33 cellular contexts compared by ENCODE assay signal in the genomic region with DNA sequence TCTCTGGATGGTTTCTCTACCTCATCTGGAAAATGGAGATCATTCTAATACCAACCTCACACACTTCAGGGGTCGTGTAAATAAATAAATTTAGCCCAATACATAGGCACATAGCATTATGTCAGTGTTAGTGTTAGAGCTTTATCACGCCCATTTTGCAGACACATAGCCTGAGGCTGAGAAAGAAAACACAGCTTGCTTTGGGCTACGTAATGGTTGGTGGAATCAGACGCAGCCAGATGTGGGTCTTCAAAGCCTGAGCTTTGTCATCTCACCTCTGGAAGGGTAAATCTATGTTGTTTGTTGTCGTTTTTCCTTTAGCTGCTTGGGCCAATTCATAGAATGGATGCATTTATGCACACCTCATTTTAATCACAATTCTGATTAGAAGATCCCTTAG.
DNase-seq lines count a peak whose midpoint lies in the region; ATAC-seq, FAIRE-seq and TF ChIP-seq lines count a peak whose summit lies in the region.
"Had no signal": no experiment of that assay in that cellular context is flagged by ENCODE, and none has a peak within 500 bp of the region (broad histone marks: within the 10 kb centered on the region; RNA-seq: fewer than 3 reads in every experiment).

No MANE protein-coding gene starts in this region.

- H3K9ac ChIP-seq in HepG2 (ENCODE audit: insufficient read depth, low read depth, low read length) (no peak overlapping the region), K562 (ENCODE audit: insufficient read depth in 1 of 2, low read depth in 2 of 2, low read length in 2 of 2) (no peak overlapping the region)
- H3K9ac ChIP-seq: BLaER1; BLaER1 treated with 17β-estradiol and CSF1 and Interleukin-3, amounts not matched to agents 10 nM and 100 nM had no signal

- peaks cover 5% of the 10 kb centered on the region for H3K27me3 Mint-ChIP-seq in endothelial cell (ENCODE audit: unreplicated experiment)

- H3K4me2 ChIP-seq in HepG2 (ENCODE audit: low read depth, low read length): no peak overlapping the region
- H3K4me2 ChIP-seq in A549: no peak overlapping the region
- H3K4me2 ChIP-seq in K562 (ENCODE audit: insufficient read depth, low read length): no peak overlapping the region
- H3K4me2 ChIP-seq: BLaER1; BLaER1 treated with 17β-estradiol and CSF1 and Interleukin-3, amounts not matched to agents 10 nM and 100 nM had no signal

- H3K27me3 ChIP-seq in HepG2 (ENCODE audit: control insufficient read depth in 1 of 2, insufficient read depth in 2 of 2, low read length in 2 of 2) (no peaks in the 10 kb centered on the region), right lobe of liver (no peaks in the 10 kb centered on the region), K562 (ENCODE audit: control insufficient read depth in 2 of 2, insufficient read depth in 2 of 2, low read length in 2 of 2) (no peaks in the 10 kb centered on the region)
- H3K27me3 ChIP-seq: BE2C; BLaER1; BLaER1 treated with 17β-estradiol and CSF1 and Interleukin-3, amounts not matched to agents 10 nM and 100 nM had no signal

- H4K20me1 ChIP-seq in HepG2 (ENCODE audit: insufficient read depth, low read length): no peaks in the 10 kb centered on the region
- H4K20me1 ChIP-seq in K562 (replicated peaks; ENCODE audit: control insufficient read depth, insufficient read depth, low read length): no peaks in the 10 kb centered on the region
- H4K20me1 ChIP-seq: BLaER1; BLaER1 treated with 17β-estradiol and CSF1 and Interleukin-3, amounts not matched to agents 10 nM and 100 nM had no signal

- no peak for TF ChIP-seq EP300 in HepG2 (IDR thresholded peaks at IDR 0.05; ENCODE audit: low read depth in 2 of 2, low read length in 2 of 2)
- TF ChIP-seq EP300 in HepG2 (CRISPR knock-in tag; IDR thresholded peaks at IDR 0.05; ENCODE audit: borderline replicate concordance): no peak
- no peak for TF ChIP-seq EP300 in A549 (IDR thresholded peaks at IDR 0.05)
- TF ChIP-seq EP300 in K562 (IDR thresholded peaks at IDR 0.05; ENCODE audit: low read length): no peak

- POLR2A ChIA-PET in HepG2 (lab: Yijun Ruan, JAX): interaction anchor here (1.4 kb wide), 1 partner anchor 10 kb away, joined by 3 read pairs; no protein-coding TSS in a partner anchor
- POLR2A ChIA-PET in A549 (lab: Yijun Ruan, JAX): no interaction called here
- POLR2A ChIA-PET in K562 (lab: Yijun Ruan, JAX): interaction anchor here (1.5 kb wide), 1 partner anchor 14 kb away, joined by 6 read pairs; no protein-coding TSS in a partner anchor

- no peaks in the 10 kb centered on the region for H3K4me1 Mint-ChIP-seq in endothelial cell (ENCODE audit: unreplicated experiment)
- H3K4me1 Mint-ChIP-seq: B cell; CD14-positive monocyte; CD4-positive, alpha-beta memory T cell; CD4-positive, CD25-positive, alpha-beta regulatory T cell; CD8-positive, alpha-beta memory T cell had no signal

- intact Hi-C loops in HepG2 (cut with micrococcal nuclease; ENCODE audit: unreplicated experiment) (no loop called here), right lobe of liver (cut with DNase I) (no loop called here), K562 (cut with micrococcal nuclease) (no loop called here)

- in situ Hi-C loops in HepG2 (cut with HindIII; ENCODE audit: extremely low pct_ligation_motif_present, low pct_unique_long_range_greater_than_20kb) (no loop called here), K562 (cut with MboI) (no loop called here)

- H2AFZ ChIP-seq in HepG2 (ENCODE audit: low read length): no peak overlapping the region
- H2AFZ ChIP-seq in K562 (ENCODE audit: low read depth, low read length): no peak overlapping the region

- TF ChIP-seq CTCF in HepG2 (CRISPR knock-in tag; IDR thresholded peaks at IDR 0.05) (no peak), right lobe of liver (IDR thresholded peaks at IDR 0.05) (no peak), A549 (IDR thresholded peaks at IDR 0.05) (no peak), K562 (IDR thresholded peaks at IDR 0.05 in 2 of 3, conservative IDR thresholded peaks at IDR 0.05 in 1 of 3; ENCODE audit: insufficient read depth in 2 of 3, low read depth in 1 of 3, low read length in 3 of 3) (no peak), endothelial cell (IDR thresholded peaks at IDR 0.05; ENCODE audit: unreplicated experiment) (no peak)

- no peak overlapping the region for H3K4me3 ChIP-seq in HepG2 (replicated peaks in 1 of 3; ENCODE audit: insufficient read depth in 1 of 3, low read depth in 2 of 3, low read length in 3 of 3)
- H3K4me3 ChIP-seq in right lobe of liver: no peak overlapping the region
- H3K4me3 ChIP-seq in A549: no peak overlapping the region
- H3K4me3 ChIP-seq in K562: no peak overlapping the region
- H3K4me3 ChIP-seq: BLaER1; BLaER1 treated with 17β-estradiol and CSF1 and Interleukin-3, amounts not matched to agents 10 nM and 100 nM had no signal

- TF ChIP-seq POLR2A in HepG2 (IDR thresholded peaks at IDR 0.05; ENCODE audit: insufficient read depth in 1 of 2, low read depth in 2 of 2, low read length in 2 of 2): no peak
- no peak for TF ChIP-seq POLR2A in right lobe of liver (IDR thresholded peaks at IDR 0.05)
- no peak for TF ChIP-seq POLR2A in A549 (IDR thresholded peaks at IDR 0.05; ENCODE audit: low read length)
- TF ChIP-seq POLR2A in K562 (conservative IDR thresholded peaks at IDR 0.05): no peak

- no peak overlapping the region for H3K4me3 Mint-ChIP-seq in endothelial cell (ENCODE audit: unreplicated experiment)
- H3K4me3 Mint-ChIP-seq: B cell; CD14-positive monocyte; CD4-positive, alpha-beta T cell; CD4-positive, CD25-positive, alpha-beta regulatory T cell; CD8-positive, alpha-beta T cell had no signal

- H3K36me3 Mint-ChIP-seq in endothelial cell (ENCODE audit: low read depth, unreplicated experiment): no peaks in the 10 kb centered on the region
- H3K36me3 Mint-ChIP-seq: CD14-positive monocyte; CD4-positive, alpha-beta memory T cell; CD4-positive, CD25-positive, alpha-beta regulatory T cell; CD8-positive, alpha-beta memory T cell; CD8-positive, alpha-beta T cell had no signal

- no peaks in the 10 kb centered on the region for H3K79me2 ChIP-seq in HepG2 (ENCODE audit: insufficient read depth, low read length)
- peaks cover 10% of the 10 kb centered on the region; the same call in 2 of the 3 replicates for H3K79me2 ChIP-seq in K562 (ENCODE audit: control insufficient read depth, insufficient read depth, low read length)

- H3K27ac Mint-ChIP-seq in endothelial cell (ENCODE audit: unreplicated experiment): no peak overlapping the region
- H3K27ac Mint-ChIP-seq: B cell; CD14-positive monocyte; CD4-positive, alpha-beta memory T cell; CD4-positive, alpha-beta T cell; CD4-positive, CD25-positive, alpha-beta regulatory T cell; CD8-positive, alpha-beta memory T cell; CD8-positive, alpha-beta T cell had no signal

- WGBS in HepG2 (ENCODE audit: low lambda C conversion rate): 72% methylated on average over 5 of the region's 5 CpGs
- 56% methylated on average over 5 of the region's 5 CpGs for WGBS in right lobe of liver (ENCODE audit: insufficient coverage, low coverage, low lambda C conversion rate, missing lambda C conversion rate)
- 49% methylated on average over 5 of the region's 5 CpGs for WGBS in A549 (ENCODE audit: missing lambda C conversion rate)
- WGBS in K562 (ENCODE audit: insufficient coverage, low coverage, missing lambda C conversion rate): 50% methylated on average over 5 of the region's 5 CpGs

- CTCF ChIA-PET in HepG2 (lab: Yijun Ruan, JAX; ENCODE audit: low intra/inter-chr PET ratio, low total read pairs) (no interaction called here), A549 (lab: Yijun Ruan, JAX) (interaction anchor here (0.6 to 1.2 kb wide), 2 partner anchors 64 to 312 kb away, joined by 3 to 4 read pairs; no protein-coding TSS in a partner anchor), K562 (lab: Yijun Ruan, JAX; ENCODE audit: low intra/inter-chr PET ratio) (no interaction called here)

- no peak for DNase-seq in HepG2 (ENCODE audit: low spot score)
- DNase-seq in right lobe of liver: no peak
- DNase-seq in A549 (ENCODE audit: low read depth in 1 of 2, low spot score in 1 of 2): no peak
- no peak for DNase-seq in K562 (ENCODE audit: extremely low read depth in 1 of 4, low spot score in 3 of 4)
- no peak for DNase-seq in NCI-H526 treated with DMSO at 0.1 percent for 48 hours (lab: John Stamatoyannopoulos, UW)
- DNase-seq in endothelial cell (ENCODE audit: low spot score): no peak
- DNase-seq: 8988T; ACHN; AML-193; BE2C; C1 segment of cervical spinal cord; Caco-2; Calu3; CD4-positive, alpha-beta memory T cell; CD4-positive, alpha-beta T cell; CD4-positive, CD25-positive, alpha-beta regulatory T cell; CD8-positive, alpha-beta memory T cell; CD8-positive, alpha-beta T cell; COR-L47; DMS 273 treated with DMSO at 0.1 percent for 48 hours; DMS153; DMS53; DMS79; DMS79 treated with DMSO at 0.1 percent for 48 hours; DND-41; EL had no signal

- no peaks in the 10 kb centered on the region for H3K9me1 ChIP-seq in K562 (ENCODE audit: control insufficient read depth, insufficient read depth, low read length)

- ATAC-seq in HepG2 (no peak), right lobe of liver (no peak), A549 (no peak), K562 (no peak)
- ATAC-seq: CD8-positive, alpha-beta T cell had no signal

- H3K27ac ChIP-seq in HepG2 (ENCODE audit: extremely low read length, insufficient read depth, low read length) (no peak overlapping the region), right lobe of liver (no peak overlapping the region), A549 (no peak overlapping the region), K562 (ENCODE audit: extremely low read depth, low read depth, low read length) (no peak overlapping the region)
- H3K27ac ChIP-seq: BLaER1; BLaER1 treated with 17β-estradiol and CSF1 and Interleukin-3, amounts not matched to agents 10 nM and 100 nM; C4-2B had no signal

- no peaks in the 10 kb centered on the region for H3K9me3 ChIP-seq in HepG2 (ENCODE audit: low read length)
- H3K9me3 ChIP-seq in right lobe of liver: no peaks in the 10 kb centered on the region
- H3K9me3 ChIP-seq in A549: no peaks in the 10 kb centered on the region
- H3K9me3 ChIP-seq in K562 (replicated peaks; ENCODE audit: control insufficient read depth, insufficient read depth, low read depth, low read length): no peaks in the 10 kb centered on the region
- H3K9me3 ChIP-seq: BE2C; BLaER1; BLaER1 treated with 17β-estradiol and CSF1 and Interleukin-3, amounts not matched to agents 10 nM and 100 nM; Caco-2 had no signal

- BruUV-seq in HepG2 (replicated peaks; lab: Mats Ljungman, UMichigan) (no TSS peak), K562 (replicated peaks; lab: Mats Ljungman, UMichigan) (no TSS peak)

- no peaks in the 10 kb centered on the region for H3K36me3 ChIP-seq in HepG2 (replicated peaks in 1 of 2; ENCODE audit: control insufficient read depth in 1 of 2, insufficient read depth in 2 of 2, low read length in 2 of 2)
- no peaks in the 10 kb centered on the region for H3K36me3 ChIP-seq in right lobe of liver
- no peaks in the 10 kb centered on the region for H3K36me3 ChIP-seq in K562 (ENCODE audit: control insufficient read depth, insufficient read depth, low read length)
- H3K36me3 ChIP-seq: BE2C; BLaER1; BLaER1 treated with 17β-estradiol and CSF1 and Interleukin-3, amounts not matched to agents 10 nM and 100 nM had no signal

- FAIRE-seq in HepG2 (lab: Jason Lieb, UNC) (no peak), A549 (lab: Jason Lieb, UNC) (no peak), K562 (lab: Jason Lieb, UNC) (no peak)
- FAIRE-seq: A204.1, D721Med had no signal

- H3K4me1 ChIP-seq in HepG2 (ENCODE audit: insufficient read depth, low read length): peaks cover 53% of the 10 kb centered on the region
- H3K4me1 ChIP-seq in right lobe of liver: peaks cover 0 to 6% (median 0%) of the 10 kb centered on the region in 4 donors
- H3K4me1 ChIP-seq in A549: peaks cover 7% of the 10 kb centered on the region; the same call in 2 of the 3 replicates
- peaks cover 4 to 5% of the 10 kb centered on the region in 2 experiments; a peak in 3 of 5 replicates for H3K4me1 ChIP-seq in K562 (replicated peaks in 1 of 2; ENCODE audit: control insufficient read depth in 2 of 2, insufficient read depth in 2 of 2, low read length in 2 of 2)
- H3K4me1 ChIP-seq: BE2C had no signal

- no peaks in the 10 kb centered on the region for H3K9me3 Mint-ChIP-seq in endothelial cell (ENCODE audit: unreplicated experiment)
- H3K9me3 Mint-ChIP-seq: CD14-positive monocyte; CD8-positive, alpha-beta T cell had no signal

- TF ChIP-seq RAD21 in HepG2 (CRISPR knock-in tag; IDR thresholded peaks at IDR 0.05) (no peak), A549 (conservative IDR thresholded peaks at IDR 0.05 in 1 of 2, IDR thresholded peaks at IDR 0.05 in 1 of 2) (no peak), K562 (CRISPR knock-in tag; conservative IDR thresholded peaks at IDR 0.05 in 1 of 2, IDR thresholded peaks at IDR 0.05 in 1 of 2) (no peak)
